In genomic region chr9:128648206-128648605, GRCh38 we compare ENCODE assay signal across 1 cellular context.
A peak's percentile ranks its signal among the peaks of the same experiment; 100 is the strongest.
TF ChIP-seq lines count a peak whose summit lies in the region.

No MANE protein-coding gene starts in this region.

TF ChIP-seq in HEK293, 187 proteins besides CTCF, POLR2A, EP300 and RAD21 (continued from another document):
- peak; percentile 13; the same call in 1 of the 2 replicates for TF ChIP-seq PRDM10 (tag by site-specific recombination; IDR thresholded peaks at IDR 0.05)
- TF ChIP-seq ZNF580 (tag by site-specific recombination; IDR thresholded peaks at IDR 0.05) = 0 out of 2 replicates have a peak, but pooled peaks have one; percentile 22
TF ChIP-seq in HEK293: peak in this region for 6; not testable (repeated sequence) for 181.
